ENCODE assay signal across 1 cellular context in the genomic region with DNA sequence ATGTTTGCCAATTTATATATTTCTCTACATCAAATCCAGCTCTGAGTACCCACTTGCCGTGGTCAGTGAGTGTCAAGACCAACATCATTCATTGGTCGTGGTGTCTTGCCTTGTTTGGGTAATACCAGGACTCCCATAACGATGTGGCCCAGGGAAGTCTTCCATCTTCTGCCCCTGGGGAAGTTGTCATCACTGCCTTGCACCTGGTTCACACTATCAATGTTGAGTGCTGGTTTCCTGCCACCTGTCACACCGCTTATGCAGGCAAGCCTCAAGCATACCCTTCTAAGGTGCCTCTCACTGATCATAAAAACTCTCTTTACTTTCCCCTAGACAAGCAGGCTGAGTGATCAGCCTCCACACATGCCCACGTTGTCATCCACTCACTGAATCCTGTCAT.
TF ChIP-seq lines count a peak whose summit lies in the region.

No MANE protein-coding gene starts in this region.

TF ChIP-seq in H1, 55 proteins besides CTCF, POLR2A, EP300 and RAD21 (continued from another document):
- TF ChIP-seq, protein P1, sequence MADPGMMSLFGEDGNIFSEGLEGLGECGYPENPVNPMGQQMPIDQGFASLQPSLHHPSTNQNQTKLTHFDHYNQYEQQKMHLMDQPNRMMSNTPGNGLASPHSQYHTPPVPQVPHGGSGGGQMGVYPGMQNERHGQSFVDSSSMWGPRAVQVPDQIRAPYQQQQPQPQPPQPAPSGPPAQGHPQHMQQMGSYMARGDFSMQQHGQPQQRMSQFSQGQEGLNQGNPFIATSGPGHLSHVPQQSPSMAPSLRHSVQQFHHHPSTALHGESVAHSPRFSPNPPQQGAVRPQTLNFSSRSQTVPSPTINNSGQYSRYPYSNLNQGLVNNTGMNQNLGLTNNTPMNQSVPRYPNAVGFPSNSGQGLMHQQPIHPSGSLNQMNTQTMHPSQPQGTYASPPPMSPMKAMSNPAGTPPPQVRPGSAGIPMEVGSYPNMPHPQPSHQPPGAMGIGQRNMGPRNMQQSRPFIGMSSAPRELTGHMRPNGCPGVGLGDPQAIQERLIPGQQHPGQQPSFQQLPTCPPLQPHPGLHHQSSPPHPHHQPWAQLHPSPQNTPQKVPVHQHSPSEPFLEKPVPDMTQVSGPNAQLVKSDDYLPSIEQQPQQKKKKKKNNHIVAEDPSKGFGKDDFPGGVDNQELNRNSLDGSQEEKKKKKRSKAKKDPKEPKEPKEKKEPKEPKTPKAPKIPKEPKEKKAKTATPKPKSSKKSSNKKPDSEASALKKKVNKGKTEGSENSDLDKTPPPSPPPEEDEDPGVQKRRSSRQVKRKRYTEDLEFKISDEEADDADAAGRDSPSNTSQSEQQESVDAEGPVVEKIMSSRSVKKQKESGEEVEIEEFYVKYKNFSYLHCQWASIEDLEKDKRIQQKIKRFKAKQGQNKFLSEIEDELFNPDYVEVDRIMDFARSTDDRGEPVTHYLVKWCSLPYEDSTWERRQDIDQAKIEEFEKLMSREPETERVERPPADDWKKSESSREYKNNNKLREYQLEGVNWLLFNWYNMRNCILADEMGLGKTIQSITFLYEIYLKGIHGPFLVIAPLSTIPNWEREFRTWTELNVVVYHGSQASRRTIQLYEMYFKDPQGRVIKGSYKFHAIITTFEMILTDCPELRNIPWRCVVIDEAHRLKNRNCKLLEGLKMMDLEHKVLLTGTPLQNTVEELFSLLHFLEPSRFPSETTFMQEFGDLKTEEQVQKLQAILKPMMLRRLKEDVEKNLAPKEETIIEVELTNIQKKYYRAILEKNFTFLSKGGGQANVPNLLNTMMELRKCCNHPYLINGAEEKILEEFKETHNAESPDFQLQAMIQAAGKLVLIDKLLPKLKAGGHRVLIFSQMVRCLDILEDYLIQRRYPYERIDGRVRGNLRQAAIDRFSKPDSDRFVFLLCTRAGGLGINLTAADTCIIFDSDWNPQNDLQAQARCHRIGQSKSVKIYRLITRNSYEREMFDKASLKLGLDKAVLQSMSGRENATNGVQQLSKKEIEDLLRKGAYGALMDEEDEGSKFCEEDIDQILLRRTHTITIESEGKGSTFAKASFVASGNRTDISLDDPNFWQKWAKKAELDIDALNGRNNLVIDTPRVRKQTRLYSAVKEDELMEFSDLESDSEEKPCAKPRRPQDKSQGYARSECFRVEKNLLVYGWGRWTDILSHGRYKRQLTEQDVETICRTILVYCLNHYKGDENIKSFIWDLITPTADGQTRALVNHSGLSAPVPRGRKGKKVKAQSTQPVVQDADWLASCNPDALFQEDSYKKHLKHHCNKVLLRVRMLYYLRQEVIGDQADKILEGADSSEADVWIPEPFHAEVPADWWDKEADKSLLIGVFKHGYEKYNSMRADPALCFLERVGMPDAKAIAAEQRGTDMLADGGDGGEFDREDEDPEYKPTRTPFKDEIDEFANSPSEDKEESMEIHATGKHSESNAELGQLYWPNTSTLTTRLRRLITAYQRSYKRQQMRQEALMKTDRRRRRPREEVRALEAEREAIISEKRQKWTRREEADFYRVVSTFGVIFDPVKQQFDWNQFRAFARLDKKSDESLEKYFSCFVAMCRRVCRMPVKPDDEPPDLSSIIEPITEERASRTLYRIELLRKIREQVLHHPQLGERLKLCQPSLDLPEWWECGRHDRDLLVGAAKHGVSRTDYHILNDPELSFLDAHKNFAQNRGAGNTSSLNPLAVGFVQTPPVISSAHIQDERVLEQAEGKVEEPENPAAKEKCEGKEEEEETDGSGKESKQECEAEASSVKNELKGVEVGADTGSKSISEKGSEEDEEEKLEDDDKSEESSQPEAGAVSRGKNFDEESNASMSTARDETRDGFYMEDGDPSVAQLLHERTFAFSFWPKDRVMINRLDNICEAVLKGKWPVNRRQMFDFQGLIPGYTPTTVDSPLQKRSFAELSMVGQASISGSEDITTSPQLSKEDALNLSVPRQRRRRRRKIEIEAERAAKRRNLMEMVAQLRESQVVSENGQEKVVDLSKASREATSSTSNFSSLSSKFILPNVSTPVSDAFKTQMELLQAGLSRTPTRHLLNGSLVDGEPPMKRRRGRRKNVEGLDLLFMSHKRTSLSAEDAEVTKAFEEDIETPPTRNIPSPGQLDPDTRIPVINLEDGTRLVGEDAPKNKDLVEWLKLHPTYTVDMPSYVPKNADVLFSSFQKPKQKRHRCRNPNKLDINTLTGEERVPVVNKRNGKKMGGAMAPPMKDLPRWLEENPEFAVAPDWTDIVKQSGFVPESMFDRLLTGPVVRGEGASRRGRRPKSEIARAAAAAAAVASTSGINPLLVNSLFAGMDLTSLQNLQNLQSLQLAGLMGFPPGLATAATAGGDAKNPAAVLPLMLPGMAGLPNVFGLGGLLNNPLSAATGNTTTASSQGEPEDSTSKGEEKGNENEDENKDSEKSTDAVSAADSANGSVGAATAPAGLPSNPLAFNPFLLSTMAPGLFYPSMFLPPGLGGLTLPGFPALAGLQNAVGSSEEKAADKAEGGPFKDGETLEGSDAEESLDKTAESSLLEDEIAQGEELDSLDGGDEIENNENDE (IDR thresholded peaks at IDR 0.05; ENCODE audit: insufficient replicate concordance, low read length) = no peak
- TF ChIP-seq, protein P2, sequence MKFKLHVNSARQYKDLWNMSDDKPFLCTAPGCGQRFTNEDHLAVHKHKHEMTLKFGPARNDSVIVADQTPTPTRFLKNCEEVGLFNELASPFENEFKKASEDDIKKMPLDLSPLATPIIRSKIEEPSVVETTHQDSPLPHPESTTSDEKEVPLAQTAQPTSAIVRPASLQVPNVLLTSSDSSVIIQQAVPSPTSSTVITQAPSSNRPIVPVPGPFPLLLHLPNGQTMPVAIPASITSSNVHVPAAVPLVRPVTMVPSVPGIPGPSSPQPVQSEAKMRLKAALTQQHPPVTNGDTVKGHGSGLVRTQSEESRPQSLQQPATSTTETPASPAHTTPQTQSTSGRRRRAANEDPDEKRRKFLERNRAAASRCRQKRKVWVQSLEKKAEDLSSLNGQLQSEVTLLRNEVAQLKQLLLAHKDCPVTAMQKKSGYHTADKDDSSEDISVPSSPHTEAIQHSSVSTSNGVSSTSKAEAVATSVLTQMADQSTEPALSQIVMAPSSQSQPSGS (IDR thresholded peaks at IDR 0.05; ENCODE audit: low read length) = no peak
- no peak for TF ChIP-seq TCF12 (IDR thresholded peaks at IDR 0.05; ENCODE audit: low read depth, low read length)
- TF ChIP-seq KDM4A (IDR thresholded peaks at IDR 0.05; ENCODE audit: low read depth, low read length, severe bottlenecking) = no peak
- no peak for TF ChIP-seq HDAC2 (IDR thresholded peaks at IDR 0.05; ENCODE audit: borderline replicate concordance in 1 of 2, low read depth in 2 of 2, low read length in 2 of 2)
- TF ChIP-seq TAF7 (optimal IDR thresholded peaks at IDR 0.05; ENCODE audit: borderline replicate concordance, low read depth, low read length) = no peak
- TF ChIP-seq NANOG (IDR thresholded peaks at IDR 0.05; ENCODE audit: insufficient read depth, low read depth, low read length, poor library complexity, severe bottlenecking) = no peak
- TF ChIP-seq BRCA1 (IDR thresholded peaks at IDR 0.05; ENCODE audit: low read depth, low read length) = no peak
- TF ChIP-seq EGR1 (IDR thresholded peaks at IDR 0.05; ENCODE audit: borderline replicate concordance, low read depth, low read length) = no peak
- TF ChIP-seq POU5F1 (IDR thresholded peaks at IDR 0.05; ENCODE audit: low read depth, low read length) = no peak
- no peak for TF ChIP-seq BACH1 (IDR thresholded peaks at IDR 0.05; ENCODE audit: low read length)
- no peak for TF ChIP-seq CHD1 (IDR thresholded peaks at IDR 0.05; ENCODE audit: low read depth, low read length)
- no peak for TF ChIP-seq TBP (IDR thresholded peaks at IDR 0.05; ENCODE audit: low read depth, low read length)
- no peak for TF ChIP-seq JUND (IDR thresholded peaks at IDR 0.05; ENCODE audit: low read length)
- no peak for TF ChIP-seq SP1 (IDR thresholded peaks at IDR 0.05; ENCODE audit: low read depth, low read length)
- TF ChIP-seq HDAC6 (IDR thresholded peaks at IDR 0.05; ENCODE audit: low read depth, low read length) = no peak
- no peak for TF ChIP-seq CBX8 (IDR thresholded peaks at IDR 0.05; ENCODE audit: borderline replicate concordance, low read depth, low read length)
